In genomic region chr19:12793290-12794195, GRCh38 we compare ENCODE assay signal across 1 cellular context.
A peak's percentile ranks its signal among the peaks of the same experiment; 100 is the strongest.
TF ChIP-seq lines count a peak whose summit lies in the region.

No MANE protein-coding gene starts in this region.

TF ChIP-seq in HCT116, 20 proteins besides CTCF, POLR2A, EP300 and RAD21 (continued from another document):
- TF ChIP-seq ATF3 (IDR thresholded peaks at IDR 0.05), result no peak
- no peak for TF ChIP-seq FOSL1 (IDR thresholded peaks at IDR 0.05; ENCODE audit: low read depth)
- peak; percentile 40 for TF ChIP-seq TCF7L2 (IDR thresholded peaks at IDR 0.05; ENCODE audit: borderline replicate concordance, extremely low read depth, insufficient read depth, insufficient read length)
